15 cellular contexts compared by ENCODE assay signal in genomic region chr11:57483570-57483934, GRCh38. TPM values are rescaled to one million over a fixed set of nuclear protein-coding genes. Genes with fewer than 3 reads are reported as not detected.
DNase-seq lines count a peak whose midpoint lies in the region; ATAC-seq and TF ChIP-seq lines count a peak whose summit lies in the region.
"Had no signal": no experiment of that assay in that cellular context is flagged by ENCODE, and none has a peak within 500 bp of the region (broad histone marks: within the 10 kb centered on the region; RNA-seq: fewer than 3 reads in every experiment).

No MANE protein-coding gene starts in this region.

- H3K9ac ChIP-seq in endodermal cell (ENCODE audit: extremely low read depth, low read length, poor library complexity, severe bottlenecking), result no peak overlapping the region

- DNase-seq in DMS 273 (lab: John Stamatoyannopoulos, UW; ENCODE audit: unreplicated experiment) (peak; percentile 50), DMS 273 treated with DMSO at 0.1 percent for 48 hours (lab: John Stamatoyannopoulos, UW) (no peak), NB4 (ENCODE audit: low read depth) (no peak), endodermal cell (no peak), osteoblast (ENCODE audit: insufficient read length, low spot score, missing footprints) (peak; percentile 78), omental fat pad (ENCODE audit: low spot score) (no peak), NCI-H1417 (lab: John Stamatoyannopoulos, UW) (no peak)
- DNase-seq: kidney glomerular epithelial cell, NCI-H1417 treated with DMSO at 0.1 percent for 48 hours had no signal

- peak overlapping the region; percentile 76 for H3K4me2 ChIP-seq in osteoblast (ENCODE audit: insufficient read depth, low read length)

- peak overlapping the region; percentile 52 for H3K4me3 Mint-ChIP-seq in endodermal cell
- H3K4me3 Mint-ChIP-seq: central memory CD8-positive, alpha-beta T cell had no signal

- H3K27ac Mint-ChIP-seq in endodermal cell, result no peak overlapping the region

- H3K36me3 ChIP-seq in endodermal cell (ENCODE audit: control insufficient read depth, insufficient read depth, low read length) (no peaks in the 10 kb centered on the region), osteoblast (ENCODE audit: insufficient read depth, low read length) (no peaks in the 10 kb centered on the region)

- H3K27ac ChIP-seq in endodermal cell (ENCODE audit: low read depth, low read length) (no peak overlapping the region), osteoblast (ENCODE audit: low read depth, low read length) (no peak overlapping the region)
- H3K27ac ChIP-seq: 22Rv1, upper lobe of left lung, VCaP had no signal

- TF ChIP-seq CTCF in NB4 (IDR thresholded peaks at IDR 0.05; ENCODE audit: low read depth, low read length) (no peak), endodermal cell (conservative IDR thresholded peaks at IDR 0.05) (no peak), osteoblast (IDR thresholded peaks at IDR 0.05; ENCODE audit: extremely low read depth, low read depth, low read length) (no peak), omental fat pad (IDR thresholded peaks at IDR 0.05) (no peak)

- no peaks in the 10 kb centered on the region for H3K36me3 Mint-ChIP-seq in endodermal cell (ENCODE audit: low read depth)

- no peak overlapping the region for H2AFZ ChIP-seq in osteoblast (ENCODE audit: low read length)

- H3K27me3 ChIP-seq in endodermal cell (ENCODE audit: control insufficient read depth, insufficient read depth, low read length, poor library complexity, severe bottlenecking) (peaks cover 55% of the 10 kb centered on the region), osteoblast (ENCODE audit: insufficient read depth, low read length) (peaks cover 27% of the 10 kb centered on the region)

- peaks cover 13% of the 10 kb centered on the region for H3K4me1 Mint-ChIP-seq in endodermal cell

- no peaks in the 10 kb centered on the region for H3K79me2 ChIP-seq in osteoblast (ENCODE audit: insufficient read depth, low read length)

- H3K9me3 ChIP-seq in endodermal cell (ENCODE audit: control insufficient read depth, low read length) (no peaks in the 10 kb centered on the region), osteoblast (ENCODE audit: low read depth, low read length) (no peaks in the 10 kb centered on the region)
- H3K9me3 ChIP-seq: upper lobe of left lung had no signal

- no peak for TF ChIP-seq POLR2A in NB4 (IDR thresholded peaks at IDR 0.05; ENCODE audit: extremely low read depth, insufficient read length)

- ATAC-seq in omental fat pad (ENCODE audit: low FRiP score) (no peak), GM18517 (IDR thresholded peaks at IDR 0.05; ENCODE audit: unreplicated experiment) (no peak)

- H3K4me1 ChIP-seq in endodermal cell (ENCODE audit: control insufficient read depth, insufficient read depth, low read length) (peaks cover 4% of the 10 kb centered on the region), osteoblast (ENCODE audit: insufficient read depth, low read length) (peaks cover 21% of the 10 kb centered on the region)

- H3K4me3 ChIP-seq in NB4 (ENCODE audit: low read depth, low read length) (peak overlapping the region; percentile 41), endodermal cell (ENCODE audit: low read length) (no peak overlapping the region), osteoblast (ENCODE audit: insufficient read depth, low read length) (no peak overlapping the region)

- peaks cover 59% of the 10 kb centered on the region for H3K27me3 Mint-ChIP-seq in endodermal cell (ENCODE audit: insufficient read depth)

- no peaks in the 10 kb centered on the region for H4K20me1 ChIP-seq in osteoblast (ENCODE audit: insufficient read depth, low read length)

- no peaks in the 10 kb centered on the region for H3K9me3 Mint-ChIP-seq in endodermal cell
- H3K9me3 Mint-ChIP-seq: central memory CD8-positive, alpha-beta T cell had no signal

- WGBS in endodermal cell (ENCODE audit: insufficient coverage in 1 of 2, insufficient read length in 1 of 2), 2 experiments, result 63 to 89% methylated on average over 2 to 3 of the region's 3 CpGs

RNA-seq across cellular contexts. Expression of gene RTN4RL2, which starts 23.2 kb away (rescaled TPM):
- 1 to 10 TPM in 1 of 2 donors, under 1 TPM in 1; 0.97 to 1.5 TPM for total RNA-seq in endodermal cell
- 13.5 TPM for polyA plus RNA-seq in endodermal cell (2013, experiment 1 of 2)
- 14.4 TPM for polyA plus RNA-seq in endodermal cell (2013, experiment 2 of 2)
- 0.29 and 0.36 TPM in 2 replicates for total RNA-seq in osteoblast
- total RNA-seq in omental fat pad, result 1 to 10 TPM in 1 of 4 donors, under 1 TPM in 2, not detected in 1; 0.25 to 1.4 (median 0.74) TPM

RNA-seq across cellular contexts. Expression of gene SLC43A1, which starts 31.9 kb away (rescaled TPM):
- total RNA-seq in endodermal cell (1 to 10 TPM; 8.4 to 9.1 TPM), osteoblast (18.5 and 28.0 TPM in 2 replicates), omental fat pad (10 to 100 TPM; 11.5 to 40.4 (median 16.5) TPM)
- 4.0 TPM for polyA plus RNA-seq in endodermal cell (2013, experiment 1 of 2)
- 2.1 TPM for polyA plus RNA-seq in endodermal cell (2013, experiment 2 of 2)

RNA-seq across cellular contexts. Expression of gene TIMM10, which starts 47.0 kb away (rescaled TPM):
- total RNA-seq in endodermal cell (10 to 100 TPM; 77.4 to 79.8 TPM), osteoblast (22.1 and 25.7 TPM in 2 replicates), omental fat pad (10 to 100 TPM; 42.9 to 49.0 (median 45.9) TPM)
- 53.9 TPM for polyA plus RNA-seq in endodermal cell (2013, experiment 1 of 2)
- 49.5 TPM for polyA plus RNA-seq in endodermal cell (2013, experiment 2 of 2)

RNA-seq across cellular contexts. Expression of gene SMTNL1, which starts 53.8 kb away (rescaled TPM):
- total RNA-seq in endodermal cell, result under 1 TPM; 0.22 TPM
- 0.18 TPM for polyA plus RNA-seq in endodermal cell (2013, experiment 1 of 2)
- 0.46 TPM for polyA plus RNA-seq in endodermal cell (2013, experiment 2 of 2)
- total RNA-seq in osteoblast, result not detected in 2 replicates
- not detected for total RNA-seq in omental fat pad
- total RNA-seq: endothelial cell of umbilical vein, upper lobe of left lung had no signal
- polyA plus RNA-seq: endothelial cell of umbilical vein had no signal

RNA-seq across cellular contexts. Expression of gene SLC43A3, which starts 56.6 kb away (rescaled TPM):
- total RNA-seq in endodermal cell, result 10 to 100 TPM; 10.6 to 13.8 TPM
- 14.6 TPM for polyA plus RNA-seq in endodermal cell (2013, experiment 1 of 2)
- 14.1 TPM for polyA plus RNA-seq in endodermal cell (2013, experiment 2 of 2)
- 51.4 and 61.0 TPM in 2 replicates for total RNA-seq in osteoblast
- total RNA-seq in omental fat pad, result 100 to 1,000 TPM in 3 of 4 donors, 10 to 100 TPM in 1; 73.3 to 152 (median 112) TPM

Comparison
In these comparisons a context has a peak if more than half of its experiments do, and no peak if none do; other contexts are left out.
1. DNase-seq: peak in DMS 273 (single experiment) and osteoblast (single experiment); none in DMS 273 treated with DMSO at 0.1 percent for 48 hours (single experiment), NB4 (single experiment), endodermal cell (single experiment), omental fat pad (single experiment) and NCI-H1417 (0 of 3).